Comparison of ENCODE assay signal across 8 cellular contexts in genomic region chr13:109569938-109570711, GRCh38.
A peak's percentile ranks its signal among the peaks of the same experiment; 100 is the strongest.
DNase-seq lines count a peak whose midpoint lies in the region; ATAC-seq and TF ChIP-seq lines count a peak whose summit lies in the region.

No MANE protein-coding gene starts in this region.

- ATAC-seq in HG02981 (IDR thresholded peaks at IDR 0.05; ENCODE audit: unreplicated experiment): peak; percentile 98

- H3K4me1 Mint-ChIP-seq in activated CD4-positive, alpha-beta T cell treated with anti-CD3 and anti-CD28 coated beads, Interleukin-2, amount 10 ng/mL, durations not matched to agents 24 days and 14 days: peaks cover 17% of the 10 kb centered on the region
- H3K4me1 Mint-ChIP-seq in mesothelial cell of epicardium: peaks cover 2% of the 10 kb centered on the region

- no peak for TF ChIP-seq CTCF in mesothelial cell of epicardium (IDR thresholded peaks at IDR 0.05; ENCODE audit: unreplicated experiment)

- intact Hi-C loops in activated CD4-positive, alpha-beta T cell treated with anti-CD3 and anti-CD28 coated beads, Interleukin-2, amount 10 ng/mL, durations not matched to agents 24 days and 14 days (cut with micrococcal nuclease): loop anchor here (10.0 kb wide), 1 partner anchor 225 kb away; no protein-coding TSS in a partner anchor

- H3K27me3 Mint-ChIP-seq in activated CD4-positive, alpha-beta T cell treated with anti-CD3 and anti-CD28 coated beads, Interleukin-2, amount 10 ng/mL, durations not matched to agents 24 days and 14 days: peaks cover 15% of the 10 kb centered on the region
- no peaks in the 10 kb centered on the region for H3K27me3 Mint-ChIP-seq in mesothelial cell of epicardium (ENCODE audit: low read depth)

- H3K36me3 Mint-ChIP-seq in activated CD4-positive, alpha-beta T cell treated with anti-CD3 and anti-CD28 coated beads, Interleukin-2, amount 10 ng/mL, durations not matched to agents 24 days and 14 days (ENCODE audit: low read depth): no peaks in the 10 kb centered on the region
- H3K36me3 Mint-ChIP-seq in mesothelial cell of epicardium: no peaks in the 10 kb centered on the region

- H3K27ac Mint-ChIP-seq in activated CD4-positive, alpha-beta T cell treated with anti-CD3 and anti-CD28 coated beads, Interleukin-2, amount 10 ng/mL, durations not matched to agents 24 days and 14 days: peak overlapping the region; percentile 47
- H3K27ac Mint-ChIP-seq in mesothelial cell of epicardium: no peak overlapping the region

- DNase-seq in GM19240 (ENCODE audit: insufficient read length, low spot score) (peak; percentile 14), mesothelial cell of epicardium (ENCODE audit: low spot score in 2 of 2, unreplicated experiment in 2 of 2) (no peak), DMS114 treated with DMSO at 0.1 percent for 48 hours (lab: John Stamatoyannopoulos, UW; ENCODE audit: unreplicated experiment) (no peak), NCI-H187 treated with DMSO at 0.1 percent for 48 hours (lab: John Stamatoyannopoulos, UW) (no peak), NCI-H2171 (lab: John Stamatoyannopoulos, UW) (no peak)
- peak; percentile 88 for DNase-seq in activated CD4-positive, alpha-beta T cell treated with anti-CD3 and anti-CD28 coated beads, Interleukin-2, amount 10 ng/mL, durations not matched to agents 24 days and 14 days
- peak; percentile 4 to 6 for DNase-seq in stimulated activated CD4-positive, alpha-beta T cell treated with anti-CD3 and anti-CD28 coated beads, Interleukin-4, amount 100 ng/mL, for 4 hours

- H3K9me3 Mint-ChIP-seq in activated CD4-positive, alpha-beta T cell treated with anti-CD3 and anti-CD28 coated beads, Interleukin-2, amount 10 ng/mL, durations not matched to agents 24 days and 14 days: peaks cover 8% of the 10 kb centered on the region
- H3K9me3 Mint-ChIP-seq in mesothelial cell of epicardium: no peaks in the 10 kb centered on the region

- peak overlapping the region; percentile 61 for H3K4me3 Mint-ChIP-seq in activated CD4-positive, alpha-beta T cell treated with anti-CD3 and anti-CD28 coated beads, Interleukin-2, amount 10 ng/mL, durations not matched to agents 24 days and 14 days
- H3K4me3 Mint-ChIP-seq in mesothelial cell of epicardium: no peak overlapping the region

Comparison
In these comparisons a context has a peak if more than half of its experiments do, and no peak if none do; other contexts are left out.
1. DNase-seq: peak in GM19240 (single experiment), activated CD4-positive, alpha-beta T cell treated with anti-CD3 and anti-CD28 coated beads, Interleukin-2, amount 10 ng/mL, durations not matched to agents 24 days and 14 days (single experiment) and stimulated activated CD4-positive, alpha-beta T cell treated with anti-CD3 and anti-CD28 coated beads, Interleukin-4, amount 100 ng/mL, for 4 hours (2 of 2); none in mesothelial cell of epicardium (0 of 2), DMS114 treated with DMSO at 0.1 percent for 48 hours (single experiment), NCI-H187 treated with DMSO at 0.1 percent for 48 hours (single experiment) and NCI-H2171 (single experiment).